9 cellular contexts compared by ENCODE assay signal in the genomic region with DNA sequence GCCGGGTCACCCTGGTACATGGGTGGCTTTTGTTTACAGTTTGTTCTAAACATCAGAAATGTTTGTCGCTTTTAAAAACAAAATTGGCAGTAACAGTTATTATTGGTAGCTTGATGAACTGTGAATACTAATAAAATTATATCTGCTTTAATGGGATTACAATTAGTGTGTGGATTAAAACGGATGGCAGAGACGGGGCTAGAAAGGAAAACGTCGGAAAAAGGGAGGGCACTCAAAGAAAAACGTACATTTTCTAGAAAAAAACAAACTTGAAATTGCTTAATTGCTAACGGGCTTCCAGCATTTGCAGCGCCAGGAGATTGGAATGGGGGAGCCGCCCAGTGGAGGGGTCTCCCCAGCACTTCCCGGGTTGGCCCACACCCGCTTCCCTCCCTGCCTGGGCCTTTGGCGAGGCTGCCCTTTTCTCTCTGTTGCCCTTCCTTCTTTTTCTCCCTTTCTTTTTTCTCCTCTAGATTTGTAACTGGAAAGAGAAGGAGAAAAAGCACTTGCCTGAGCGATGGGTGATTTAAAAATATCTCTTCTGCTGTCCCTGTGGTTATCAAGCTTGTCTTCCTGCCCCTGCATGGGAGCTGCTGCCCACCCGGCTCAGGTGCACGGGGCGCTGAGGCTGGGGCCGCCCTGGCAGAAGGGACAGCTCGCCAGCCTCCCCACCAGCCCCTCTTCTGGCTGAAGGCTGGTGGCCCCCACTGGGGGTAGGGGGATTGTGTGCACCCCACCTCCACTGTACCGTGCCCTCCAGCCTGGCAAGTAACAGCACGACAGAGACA. TPM values are rescaled to one million over a fixed set of nuclear protein-coding genes. Genes with fewer than 3 reads are reported as not detected.
DNase-seq lines count a peak whose midpoint lies in the region; ATAC-seq and TF ChIP-seq lines count a peak whose summit lies in the region.
"Had no signal": no experiment of that assay in that cellular context is flagged by ENCODE, and none has a peak within 500 bp of the region (broad histone marks: within the 10 kb centered on the region; RNA-seq: fewer than 3 reads in every experiment).

No MANE protein-coding gene starts in this region.

- peak overlapping the region in 4 of 5 donors; percentile 5 to 87 (median 43) for H3K4me3 Mint-ChIP-seq in immature natural killer cell

- peaks cover 12% of the 10 kb centered on the region for H3F3A ChIP-seq in smooth muscle cell (ENCODE audit: low read depth)

- in situ Hi-C loops in astrocyte of the cerebellum (cut with HindIII; ENCODE audit: low sequenced_read_pairs), result loop anchor here (5.0 kb wide), 1 partner anchor 111 kb away; a partner anchor contains a TSS

- H3K36me3 Mint-ChIP-seq in immature natural killer cell, result no peaks in the 10 kb centered on the region

- no peaks in the 10 kb centered on the region for H3K36me3 ChIP-seq in smooth muscle cell (ENCODE audit: low read depth)

- H3K4me2 ChIP-seq in smooth muscle cell, result peak overlapping the region; percentile 98

- no peak overlapping the region for H3K27ac Mint-ChIP-seq in immature natural killer cell

- H3K4me3 ChIP-seq in HFF-Myc (replicated peaks; ENCODE audit: low read depth, low read length) (peak overlapping the region; percentile 56), astrocyte of the cerebellum (ENCODE audit: low read depth, low read length) (peak overlapping the region; percentile 50), smooth muscle cell (peak overlapping the region; percentile 88)

- H3K9me3 ChIP-seq in smooth muscle cell (replicated peaks; ENCODE audit: low read depth), result no peaks in the 10 kb centered on the region

- H3K4me1 Mint-ChIP-seq in immature natural killer cell, result peaks cover 13 to 17% of the 10 kb centered on the region in 2 donors

- H3K9me3 Mint-ChIP-seq in immature natural killer cell, result no peaks in the 10 kb centered on the region

- H3K4me1 ChIP-seq in smooth muscle cell (ENCODE audit: low read depth), result peaks cover 62% of the 10 kb centered on the region

- H3K27me3 Mint-ChIP-seq in immature natural killer cell (ENCODE audit: low read depth in 3 of 3), result peaks cover 25 to 44% (median 37%) of the 10 kb centered on the region in 3 donors

- TF ChIP-seq CTCF in HFF-Myc (IDR thresholded peaks at IDR 0.05; ENCODE audit: low read depth, low read length, missing control alignments), result no peak
- TF ChIP-seq CTCF in astrocyte of the cerebellum (IDR thresholded peaks at IDR 0.05; ENCODE audit: low read depth, low read length, missing control alignments), result no peak
- no peak for TF ChIP-seq CTCF in smooth muscle cell (IDR thresholded peaks at IDR 0.05; ENCODE audit: borderline replicate concordance, insufficient read depth, poor library complexity, severe bottlenecking)

- DNase-seq in HFF-Myc (ENCODE audit: extremely low read depth, low read depth), result no peak
- no peak for DNase-seq in astrocyte of the cerebellum (ENCODE audit: low read depth)
- no peak for DNase-seq in immature natural killer cell
- DNase-seq in smooth muscle cell (lab: John Stamatoyannopoulos, UW; ENCODE audit: unreplicated experiment), result no peak
- no peak for DNase-seq in AML-193 (lab: John Stamatoyannopoulos, UW)
- no peak for DNase-seq in NCI-H446 treated with DMSO at 0.1 percent for 48 hours (lab: John Stamatoyannopoulos, UW)
- DNase-seq: central memory CD4-positive, alpha-beta T cell had no signal

- peak overlapping the region; percentile 79 for H2AFZ ChIP-seq in smooth muscle cell (ENCODE audit: low read depth)

- H3K79me2 ChIP-seq in smooth muscle cell (ENCODE audit: low read depth), result peaks cover 96% of the 10 kb centered on the region

- no peaks in the 10 kb centered on the region for H3K27me3 ChIP-seq in smooth muscle cell (ENCODE audit: low read depth)

- WGBS in smooth muscle cell (ENCODE audit: low lambda C conversion rate), result 43% methylated on average over 21 of the region's 21 CpGs

- H3K27ac ChIP-seq in smooth muscle cell (ENCODE audit: low read depth), result peak overlapping the region; percentile 79

- peak overlapping the region; percentile 83 for H3K9ac ChIP-seq in smooth muscle cell (ENCODE audit: low read depth)

- ATAC-seq in GM21717 (IDR thresholded peaks at IDR 0.05; ENCODE audit: unreplicated experiment) (no peak), HG02571 (IDR thresholded peaks at IDR 0.05; ENCODE audit: unreplicated experiment) (no peak)

- H4K20me1 ChIP-seq in smooth muscle cell (ENCODE audit: low read depth), result no peaks in the 10 kb centered on the region

RNA-seq across cellular contexts. Expression of a gene that starts 5.9 kb away (rescaled TPM):
- polyA plus RNA-seq in immature natural killer cell (under 1 TPM in 1 of 3 donors, not detected in 2; 0.02 TPM), smooth muscle cell (3.2 and 3.9 TPM in 2 replicates)
- 4.6 and 5.4 TPM in 2 replicates for total RNA-seq in smooth muscle cell
